ENCODE assay signal across 1 cellular context in the genomic region with DNA sequence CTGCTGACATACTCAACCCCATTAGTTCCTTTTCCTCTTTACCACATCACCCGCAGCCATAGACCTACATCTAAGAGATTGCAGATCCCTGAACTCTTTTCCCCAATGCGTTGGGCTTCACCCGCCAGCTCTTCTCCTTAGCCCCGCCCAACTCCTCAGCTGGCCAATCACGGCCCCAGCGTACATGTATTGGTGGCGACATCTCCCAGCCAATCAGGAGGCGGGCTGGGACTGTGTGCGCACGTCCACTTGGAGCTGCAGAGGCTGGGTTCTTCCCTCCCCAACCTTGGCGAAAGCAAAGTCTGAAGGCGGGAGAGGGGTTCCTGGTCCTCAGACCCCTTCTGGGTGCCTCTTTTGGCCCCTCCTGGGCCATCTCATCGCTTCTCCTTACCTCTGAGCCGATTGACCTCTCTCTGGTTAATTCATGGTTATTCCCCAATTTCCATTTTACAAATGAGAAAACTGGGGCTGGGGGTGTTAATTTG.
TF ChIP-seq lines count a peak whose summit lies in the region.

No MANE protein-coding gene starts in this region.

TF ChIP-seq in K562, 482 proteins besides CTCF, POLR2A, EP300 and RAD21 (continued from another document):
- TF ChIP-seq MAZ (CRISPR knock-in tag; conservative IDR thresholded peaks at IDR 0.05 in 1 of 2, IDR thresholded peaks at IDR 0.05 in 1 of 2) (peak in 1 of 2 experiments; percentile 33; a peak in 2 of 4 replicates), TRIM28 (IDR thresholded peaks at IDR 0.05) (no peak), POLR2H (tag; IDR thresholded peaks at IDR 0.05; ENCODE audit: low read depth) (peak; percentile 51; the same call in 1 of the 2 replicates), MTA3 (IDR thresholded peaks at IDR 0.05; ENCODE audit: borderline replicate concordance) (0 out of 2 replicates have a peak, but pooled peaks have one; percentile 13), NCOA6 (IDR thresholded peaks at IDR 0.05) (no peak), ATF1 (CRISPR knock-in tag; IDR thresholded peaks at IDR 0.05) (no peak), ATF1 (tag; IDR thresholded peaks at IDR 0.05) (peak; percentile 84), KDM5B (IDR thresholded peaks at IDR 0.05; ENCODE audit: insufficient replicate concordance, low read depth, low read length) (peak; percentile 25)
- TF ChIP-seq, protein P1, sequence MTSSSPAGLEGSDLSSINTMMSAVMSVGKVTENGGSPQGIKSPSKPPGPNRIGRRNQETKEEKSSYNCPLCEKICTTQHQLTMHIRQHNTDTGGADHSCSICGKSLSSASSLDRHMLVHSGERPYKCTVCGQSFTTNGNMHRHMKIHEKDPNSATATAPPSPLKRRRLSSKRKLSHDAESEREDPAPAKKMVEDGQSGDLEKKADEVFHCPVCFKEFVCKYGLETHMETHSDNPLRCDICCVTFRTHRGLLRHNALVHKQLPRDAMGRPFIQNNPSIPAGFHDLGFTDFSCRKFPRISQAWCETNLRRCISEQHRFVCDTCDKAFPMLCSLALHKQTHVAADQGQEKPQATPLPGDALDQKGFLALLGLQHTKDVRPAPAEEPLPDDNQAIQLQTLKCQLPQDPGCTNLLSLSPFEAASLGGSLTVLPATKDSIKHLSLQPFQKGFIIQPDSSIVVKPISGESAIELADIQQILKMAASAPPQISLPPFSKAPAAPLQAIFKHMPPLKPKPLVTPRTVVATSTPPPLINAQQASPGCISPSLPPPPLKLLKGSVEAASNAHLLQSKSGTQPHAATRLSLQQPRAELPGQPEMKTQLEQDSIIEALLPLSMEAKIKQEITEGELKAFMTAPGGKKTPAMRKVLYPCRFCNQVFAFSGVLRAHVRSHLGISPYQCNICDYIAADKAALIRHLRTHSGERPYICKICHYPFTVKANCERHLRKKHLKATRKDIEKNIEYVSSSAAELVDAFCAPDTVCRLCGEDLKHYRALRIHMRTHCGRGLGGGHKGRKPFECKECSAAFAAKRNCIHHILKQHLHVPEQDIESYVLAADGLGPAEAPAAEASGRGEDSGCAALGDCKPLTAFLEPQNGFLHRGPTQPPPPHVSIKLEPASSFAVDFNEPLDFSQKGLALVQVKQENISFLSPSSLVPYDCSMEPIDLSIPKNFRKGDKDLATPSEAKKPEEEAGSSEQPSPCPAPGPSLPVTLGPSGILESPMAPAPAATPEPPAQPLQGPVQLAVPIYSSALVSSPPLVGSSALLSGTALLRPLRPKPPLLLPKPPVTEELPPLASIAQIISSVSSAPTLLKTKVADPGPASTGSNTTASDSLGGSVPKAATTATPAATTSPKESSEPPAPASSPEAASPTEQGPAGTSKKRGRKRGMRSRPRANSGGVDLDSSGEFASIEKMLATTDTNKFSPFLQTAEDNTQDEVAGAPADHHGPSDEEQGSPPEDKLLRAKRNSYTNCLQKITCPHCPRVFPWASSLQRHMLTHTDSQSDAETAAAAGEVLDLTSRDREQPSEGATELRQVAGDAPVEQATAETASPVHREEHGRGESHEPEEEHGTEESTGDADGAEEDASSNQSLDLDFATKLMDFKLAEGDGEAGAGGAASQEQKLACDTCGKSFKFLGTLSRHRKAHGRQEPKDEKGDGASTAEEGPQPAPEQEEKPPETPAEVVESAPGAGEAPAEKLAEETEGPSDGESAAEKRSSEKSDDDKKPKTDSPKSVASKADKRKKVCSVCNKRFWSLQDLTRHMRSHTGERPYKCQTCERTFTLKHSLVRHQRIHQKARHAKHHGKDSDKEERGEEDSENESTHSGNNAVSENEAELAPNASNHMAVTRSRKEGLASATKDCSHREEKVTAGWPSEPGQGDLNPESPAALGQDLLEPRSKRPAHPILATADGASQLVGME (CRISPR knock-in tag; IDR thresholded peaks at IDR 0.05), result no peak
- TF ChIP-seq, protein P2, sequence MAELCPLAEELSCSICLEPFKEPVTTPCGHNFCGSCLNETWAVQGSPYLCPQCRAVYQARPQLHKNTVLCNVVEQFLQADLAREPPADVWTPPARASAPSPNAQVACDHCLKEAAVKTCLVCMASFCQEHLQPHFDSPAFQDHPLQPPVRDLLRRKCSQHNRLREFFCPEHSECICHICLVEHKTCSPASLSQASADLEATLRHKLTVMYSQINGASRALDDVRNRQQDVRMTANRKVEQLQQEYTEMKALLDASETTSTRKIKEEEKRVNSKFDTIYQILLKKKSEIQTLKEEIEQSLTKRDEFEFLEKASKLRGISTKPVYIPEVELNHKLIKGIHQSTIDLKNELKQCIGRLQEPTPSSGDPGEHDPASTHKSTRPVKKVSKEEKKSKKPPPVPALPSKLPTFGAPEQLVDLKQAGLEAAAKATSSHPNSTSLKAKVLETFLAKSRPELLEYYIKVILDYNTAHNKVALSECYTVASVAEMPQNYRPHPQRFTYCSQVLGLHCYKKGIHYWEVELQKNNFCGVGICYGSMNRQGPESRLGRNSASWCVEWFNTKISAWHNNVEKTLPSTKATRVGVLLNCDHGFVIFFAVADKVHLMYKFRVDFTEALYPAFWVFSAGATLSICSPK (IDR thresholded peaks at IDR 0.05; ENCODE audit: borderline replicate concordance), result no peak
TF ChIP-seq in K562: peak in this region for 40.
